ENCODE assay signal across 22 cellular contexts in the genomic region with DNA sequence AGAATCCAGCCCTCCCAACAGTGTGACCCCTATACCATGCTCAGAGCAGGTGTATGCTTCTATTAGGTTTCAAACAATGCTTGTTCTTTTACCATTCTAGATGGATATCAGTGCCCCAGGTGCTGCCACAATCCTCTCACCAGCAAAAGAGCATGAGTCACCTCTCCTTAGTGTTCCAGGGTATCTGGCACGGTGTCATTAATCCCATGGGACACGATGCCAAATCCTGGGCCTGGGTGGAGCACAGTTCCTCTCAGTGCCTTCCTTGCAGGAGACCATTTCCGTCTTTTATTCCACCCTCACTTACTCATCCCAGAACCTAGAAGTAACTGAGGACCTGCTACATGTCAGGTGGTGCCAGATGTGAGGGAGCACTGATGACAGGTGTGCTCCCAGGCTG. TPM values are rescaled to one million over a fixed set of nuclear protein-coding genes. Genes with fewer than 3 reads are reported as not detected.
DNase-seq lines count a peak whose midpoint lies in the region; ATAC-seq and TF ChIP-seq lines count a peak whose summit lies in the region.
"Had no signal": no experiment of that assay in that cellular context is flagged by ENCODE, and none has a peak within 500 bp of the region (broad histone marks: within the 10 kb centered on the region; RNA-seq: fewer than 3 reads in every experiment).

No MANE protein-coding gene starts in this region.

- TF ChIP-seq CTCF in LNCaP clone FGC (IDR thresholded peaks at IDR 0.05; ENCODE audit: control insufficient read depth, extremely low read depth, insufficient read depth) (no peak), omental fat pad (IDR thresholded peaks at IDR 0.05) (no peak)

- DNase-seq in DMS53 (lab: John Stamatoyannopoulos, UW) (peak; percentile 66), LNCaP clone FGC (ENCODE audit: low read depth) (peak; percentile 42), SW480 (ENCODE audit: low spot score) (peak; percentile 62), mucosa of gallbladder (ENCODE audit: low spot score) (peak; percentile 26), omental fat pad (ENCODE audit: low spot score) (no peak), RKO (ENCODE audit: low spot score) (no peak)
- no peak for DNase-seq in activated T-cell treated with anti-CD3 and anti-CD28 coated beads, Interleukin-2, amount 50 U/mL, for 24 hours
- DNase-seq: amygdala; cerebellar nuclear complex; effector CD8-positive, alpha-beta T cell; heart left ventricle; Kasumi-1; lower lobe of right lung; naive B cell; NCI-H1436 treated with DMSO at 0.1 percent for 48 hours; NCI-H510A treated with DMSO at 0.1 percent for 48 hours; stimulated activated CD4-positive, alpha-beta T cell treated with anti-CD3 and anti-CD28 coated beads, Interleukin-2, amount 100 ng/mL, for 48 hours; T-helper 9 cell had no signal

- H3K27me3 Mint-ChIP-seq in activated T-cell treated with anti-CD3 and anti-CD28 coated beads, Interleukin-2, amount 50 U/mL, for 24 hours = no peaks in the 10 kb centered on the region

- H3K9me3 Mint-ChIP-seq in activated T-cell treated with anti-CD3 and anti-CD28 coated beads, Interleukin-2, amount 50 U/mL, for 24 hours = peaks cover under 1% of the 10 kb centered on the region

- H3K4me1 Mint-ChIP-seq in activated T-cell treated with anti-CD3 and anti-CD28 coated beads, Interleukin-2, amount 50 U/mL, for 24 hours (ENCODE audit: low read depth) = no peaks in the 10 kb centered on the region

- H3K4me3 Mint-ChIP-seq in activated T-cell treated with anti-CD3 and anti-CD28 coated beads, Interleukin-2, amount 50 U/mL, for 24 hours = no peak overlapping the region
- H3K4me3 Mint-ChIP-seq: naive B cell had no signal

- no peak overlapping the region for H3K4me3 ChIP-seq in LNCaP clone FGC (ENCODE audit: low read depth, low read length)
- H3K4me3 ChIP-seq: GM12878, heart left ventricle, lower lobe of right lung had no signal

- no peak for ATAC-seq in omental fat pad (ENCODE audit: low FRiP score)
- ATAC-seq: GM12878, lower lobe of right lung had no signal

- H3K36me3 Mint-ChIP-seq in activated T-cell treated with anti-CD3 and anti-CD28 coated beads, Interleukin-2, amount 50 U/mL, for 24 hours (ENCODE audit: low read depth) = no peaks in the 10 kb centered on the region
- H3K36me3 Mint-ChIP-seq: naive B cell had no signal

- H3K27ac Mint-ChIP-seq in activated T-cell treated with anti-CD3 and anti-CD28 coated beads, Interleukin-2, amount 50 U/mL, for 24 hours = no peak overlapping the region
- H3K27ac Mint-ChIP-seq: naive B cell had no signal

RNA-seq across cellular contexts. Expression of gene OR13J1, which starts 1.3 kb away (rescaled TPM):
- total RNA-seq in mucosa of gallbladder = not detected
- total RNA-seq in omental fat pad = not detected
- total RNA-seq: fibroblast of lung, GM12878, heart left ventricle, lower lobe of right lung, skeletal muscle tissue, ureter had no signal

RNA-seq across cellular contexts. Expression of gene HRCT1, which starts 34.5 kb away (rescaled TPM):
- 2.0 TPM for total RNA-seq in mucosa of gallbladder
- 10 to 100 TPM in 2 of 4 donors, 1 to 10 TPM in 2; 5.1 to 17.5 (median 11.3) TPM for total RNA-seq in omental fat pad
- total RNA-seq: GM12878 had no signal

RNA-seq across cellular contexts. Expression of gene SPAAR, which starts 37.8 kb away (rescaled TPM):
- total RNA-seq in mucosa of gallbladder = 0.83 TPM
- total RNA-seq in omental fat pad = 10 to 100 TPM in 3 of 4 donors, 1 to 10 TPM in 1; 5.6 to 70.1 (median 18.4) TPM
- total RNA-seq: GM12878 had no signal

RNA-seq across cellular contexts. Expression of gene TMEM8B, which starts 42.5 kb away (rescaled TPM):
- total RNA-seq in mucosa of gallbladder = 36.2 TPM
- total RNA-seq in omental fat pad = 10 to 100 TPM in 1 of 4 donors, 1 to 10 TPM in 3; 2.7 to 13.2 (median 4.6) TPM

RNA-seq across cellular contexts. Expression of gene FAM221B, which starts 43.0 kb away (rescaled TPM):
- total RNA-seq in mucosa of gallbladder (not detected), omental fat pad (not detected)
- total RNA-seq: fibroblast of lung, GM12878, heart left ventricle, skeletal muscle tissue had no signal

Comparison
In these comparisons a context has a peak if more than half of its experiments do, and no peak if none do; other contexts are left out.
1. DNase-seq: peak in DMS53 (single experiment), LNCaP clone FGC (single experiment), SW480 (single experiment) and mucosa of gallbladder (single experiment); none in omental fat pad (single experiment), RKO (single experiment) and activated T-cell treated with anti-CD3 and anti-CD28 coated beads, Interleukin-2, amount 50 U/mL, for 24 hours (single experiment).